15 cellular contexts compared by ENCODE assay signal in the genomic region with DNA sequence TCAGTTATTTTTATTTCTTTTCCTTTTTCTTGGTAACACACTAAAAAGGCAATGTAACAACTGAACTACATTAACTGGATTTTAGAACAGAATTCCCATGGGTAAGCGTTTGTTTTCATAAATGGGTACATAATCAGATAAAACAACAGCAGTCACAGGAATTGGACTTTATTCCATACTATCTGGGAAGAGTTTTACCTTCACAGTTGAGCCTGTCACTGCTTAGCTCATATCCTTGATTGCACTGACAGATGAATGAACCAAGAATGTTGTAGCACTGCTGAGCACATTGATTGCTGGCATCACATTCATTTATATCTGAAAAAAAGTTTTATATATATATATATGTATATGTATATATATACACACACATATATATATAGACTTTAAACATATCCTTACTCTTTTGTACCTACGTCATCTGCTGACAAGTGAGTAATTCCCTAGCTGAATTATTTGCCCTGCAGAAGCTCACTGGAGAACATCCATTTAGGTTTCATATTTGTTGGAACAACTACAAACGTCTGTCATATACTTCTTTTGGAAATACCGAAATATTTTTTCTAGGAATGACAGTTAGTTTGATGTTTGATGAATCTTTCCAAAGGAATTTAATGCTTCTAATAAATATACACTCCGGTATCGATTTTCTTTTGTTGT. TPM values are rescaled to one million over a fixed set of nuclear protein-coding genes. Genes with fewer than 3 reads are reported as not detected.
"Had no signal": no experiment of that assay in that cellular context is flagged by ENCODE, and none has a peak within 500 bp of the region (broad histone marks: within the 10 kb centered on the region; RNA-seq: fewer than 3 reads in every experiment).

No MANE protein-coding gene starts in this region.

- H3K36me3 ChIP-seq: cardiac muscle cell had no signal

- H2AFZ ChIP-seq: hepatocyte had no signal

- H3K27ac ChIP-seq: cardiac muscle cell, hepatocyte, testis, upper lobe of right lung had no signal

- ATAC-seq: activated T-cell treated with anti-CD3 and anti-CD28 coated beads, Interleukin-2, amount 50 U/mL, for 72 hours; naive thymus-derived CD4-positive, alpha-beta T cell; upper lobe of right lung had no signal

- H3K4me3 ChIP-seq: cardiac muscle cell, hepatocyte, testis, upper lobe of right lung had no signal

- DNase-seq: activated CD4-positive, alpha-beta T cell treated with anti-CD3 and anti-CD28 coated beads, Interleukin-2, amount 10 ng/mL, durations not matched to agents 7 days and 5 days; activated CD8-positive, alpha-beta memory T cell treated with anti-CD3 and anti-CD28 coated beads, Interleukin-2, amount 50 U/mL, for 48 hours; activated gamma-delta T cell treated with Interleukin-2 at 50 U/mL for 16 hours; activated naive CD8-positive, alpha-beta T cell treated with anti-CD3 and anti-CD28 coated beads, Interleukin-2, amount 10 ng/mL, durations not matched to agents 7 days and 5 days; activated T-cell treated with anti-CD3 and anti-CD28 coated beads, Interleukin-2, amount 50 U/mL, for 72 hours; islet precursor cell; mammary epithelial cell; naive thymus-derived CD4-positive, alpha-beta T cell; posterior cingulate gyrus; small intestine; SW 1271; testis; upper lobe of right lung had no signal

- H3K27me3 ChIP-seq: cardiac muscle cell, hepatocyte, testis, upper lobe of right lung had no signal

- H3K79me2 ChIP-seq: hepatocyte had no signal

- H3K9me3 ChIP-seq: testis, upper lobe of right lung had no signal

- H3K4me2 ChIP-seq: hepatocyte had no signal

- H3K4me1 ChIP-seq: testis, upper lobe of right lung had no signal

RNA-seq across cellular contexts. Expression of gene EFEMP1, which starts 47.0 kb away (rescaled TPM):
- total RNA-seq: activated CD4-positive, alpha-beta T cell treated with anti-CD3 and anti-CD28 coated beads, Interleukin-2, amount 10 ng/mL, durations not matched to agents 7 days and 5 days; activated naive CD8-positive, alpha-beta T cell treated with anti-CD3 and anti-CD28 coated beads, Interleukin-2, amount 10 ng/mL, durations not matched to agents 7 days and 5 days; activated T-cell treated with anti-CD3 and anti-CD28 coated beads, Interleukin-2, amount 50 U/mL, for 72 hours; naive thymus-derived CD4-positive, alpha-beta T cell had no signal
- polyA plus RNA-seq: naive thymus-derived CD4-positive, alpha-beta T cell had no signal
